ENCODE assay signal across 23 cellular contexts in genomic region chr3:52730681-52731080, GRCh38. TPM values are rescaled to one million over a fixed set of nuclear protein-coding genes. Genes with fewer than 3 reads are reported as not detected.
DNase-seq lines count a peak whose midpoint lies in the region; ATAC-seq, FAIRE-seq and TF ChIP-seq lines count a peak whose summit lies in the region.
"Had no signal": no experiment of that assay in that cellular context is flagged by ENCODE, and none has a peak within 500 bp of the region (broad histone marks: within the 10 kb centered on the region; RNA-seq: fewer than 3 reads in every experiment).

No MANE protein-coding gene starts in this region.

- no peak overlapping the region for H3K27ac ChIP-seq in endothelial cell of umbilical vein (ENCODE audit: insufficient read depth, low read depth, low read length)
- H3K27ac ChIP-seq: coronary artery, gastrocnemius medialis, SJSA1, tibial artery had no signal

- no TSS peak for BruUV-seq in endothelial cell of umbilical vein (replicated peaks; lab: Mats Ljungman, UMichigan)

- no peaks in the 10 kb centered on the region for H3K9me1 ChIP-seq in endothelial cell of umbilical vein (replicated peaks; ENCODE audit: control insufficient read depth, extremely low read depth, insufficient read depth, low read length)

- no peaks in the 10 kb centered on the region for H3K4me1 ChIP-seq in endothelial cell of umbilical vein (ENCODE audit: control insufficient read depth, extremely low read depth, insufficient read depth, low read length)
- H3K4me1 ChIP-seq: gastrocnemius medialis, SJSA1, tibial artery had no signal

- no peaks in the 10 kb centered on the region for H3K9me3 ChIP-seq in endothelial cell of umbilical vein (replicated peaks; ENCODE audit: control insufficient read depth, insufficient read depth, low read length)
- H3K9me3 ChIP-seq: gastrocnemius medialis, SJSA1, tibial artery had no signal

- peak; percentile 37 for DNase-seq in GM12864 (ENCODE audit: low read depth)
- peak; percentile 37 for DNase-seq in KBM-7
- peak; percentile 56 for DNase-seq in RPMI8226
- peak; percentile 19 for DNase-seq in endothelial cell of umbilical vein (ENCODE audit: low read depth, low spot score)
- DNase-seq in COLO668 (lab: John Stamatoyannopoulos, UW; ENCODE audit: unreplicated experiment): no peak
- DNase-seq: activated gamma-delta T cell, COR-L47, gastrocnemius medialis, GOT3, mesenchymal stem cell, natural killer cell, NCI-H1105 treated with DMSO at 0.1 percent for 48 hours, NCI-H524 treated with DMSO at 0.1 percent for 48 hours, OCI-M1, posterior cingulate gyrus, T1000, tibial artery had no signal

- no peak for TF ChIP-seq CTCF in GM12864 (IDR thresholded peaks at IDR 0.05; ENCODE audit: low read depth, low read length, missing control alignments)
- no peak for TF ChIP-seq CTCF in endothelial cell of umbilical vein (IDR thresholded peaks at IDR 0.05; ENCODE audit: extremely low read depth in 1 of 2, insufficient read depth in 1 of 2, low read depth in 1 of 2, low read length in 2 of 2)

- ATAC-seq in GM18867 (IDR thresholded peaks at IDR 0.05; ENCODE audit: unreplicated experiment): no peak
- no peak for ATAC-seq in HG02870 (IDR thresholded peaks at IDR 0.05; ENCODE audit: unreplicated experiment)
- ATAC-seq: gastrocnemius medialis; K562; natural killer cell; stimulated activated memory B cell treated with anti-CD40 and anti-IgM and Interleukin-4, amounts not matched to agents 10 μg/mL and 1 μg/mL and 100 μg/mL, for 72 hours had no signal

- intact Hi-C loops in endothelial cell of umbilical vein (cut with micrococcal nuclease): no loop called here

- POLR2A ChIA-PET in endothelial cell of umbilical vein (lab: Charles Lee): no interaction called here

- CTCF ChIA-PET in endothelial cell of umbilical vein (lab: Charles Lee): no interaction called here

- no peak for TF ChIP-seq POLR2A in endothelial cell of umbilical vein (IDR thresholded peaks at IDR 0.05; ENCODE audit: low read depth, low read length)

- in situ Hi-C loops in KBM-7 (cut with MboI; ENCODE audit: low pct_unique_long_range_greater_than_20kb, low sequenced_read_pairs): no loop called here

- H3K36me3 ChIP-seq in endothelial cell of umbilical vein (ENCODE audit: control insufficient read depth in 2 of 2, extremely low read depth in 1 of 2, insufficient read depth in 2 of 2, low read length in 2 of 2): peaks cover 9 to 10% of the 10 kb centered on the region in 2 experiments

- H3K4me2 ChIP-seq in endothelial cell of umbilical vein (ENCODE audit: insufficient read depth, low read length): no peak overlapping the region

- H4K20me1 ChIP-seq in endothelial cell of umbilical vein (replicated peaks; ENCODE audit: control insufficient read depth, extremely low read depth, insufficient read depth, low read length): no peaks in the 10 kb centered on the region

- no peaks in the 10 kb centered on the region for H3K27me3 ChIP-seq in endothelial cell of umbilical vein (ENCODE audit: control insufficient read depth in 2 of 2, insufficient read depth in 2 of 2, low read length in 2 of 2)
- H3K27me3 ChIP-seq: gastrocnemius medialis, SJSA1, tibial artery had no signal

- H3K4me3 ChIP-seq in GM12864 (ENCODE audit: low read depth, low read length) (no peak overlapping the region), endothelial cell of umbilical vein (replicated peaks in 1 of 3; ENCODE audit: insufficient read depth in 1 of 3, low read depth in 1 of 3, low read length in 3 of 3) (no peak overlapping the region)
- H3K4me3 ChIP-seq: coronary artery, gastrocnemius medialis, K562, SJSA1, tibial artery had no signal

- no peak overlapping the region for H2AFZ ChIP-seq in endothelial cell of umbilical vein (ENCODE audit: low read depth, low read length)

- no peak overlapping the region for H3K9ac ChIP-seq in endothelial cell of umbilical vein (replicated peaks; ENCODE audit: extremely low read depth, insufficient read depth, low read length)

- dilution Hi-C loops in endothelial cell of umbilical vein (cut with MboI; ENCODE audit: extremely low pct_ligation_motif_present, low sequenced_read_pairs): no loop called here

- FAIRE-seq in endothelial cell of umbilical vein (lab: Jason Lieb, UNC): no peak
- FAIRE-seq: K562 had no signal

- no peaks in the 10 kb centered on the region for H3K79me2 ChIP-seq in endothelial cell of umbilical vein (ENCODE audit: control insufficient read depth, insufficient read depth, low read length)

TF ChIP-seq in endothelial cell of umbilical vein, 7 proteins besides CTCF, POLR2A, EP300 and RAD21:
- TF ChIP-seq MAX (IDR thresholded peaks at IDR 0.05; ENCODE audit: insufficient read depth, insufficient read length): no peak
- no peak for TF ChIP-seq EZH2 (IDR thresholded peaks at IDR 0.05; ENCODE audit: borderline replicate concordance, low read depth, low read length, severe bottlenecking)
- no peak for TF ChIP-seq JUN (IDR thresholded peaks at IDR 0.05; ENCODE audit: borderline replicate concordance, insufficient read depth, insufficient read length, low read depth)
- TF ChIP-seq GATA2 (IDR thresholded peaks at IDR 0.05; ENCODE audit: insufficient read depth, insufficient read length, low read depth, low read length): no peak
- TF ChIP-seq POLR2AphosphoS5 (IDR thresholded peaks at IDR 0.05; ENCODE audit: insufficient read depth, low read depth, low read length): no peak

RNA-seq across cellular contexts. Expression of gene SPCS1, which starts 24.8 kb away (rescaled TPM):
- 100 and 107 TPM in 2 replicates for total RNA-seq in endothelial cell of umbilical vein
- polyA plus RNA-seq in endothelial cell of umbilical vein: 159 and 240 TPM in 2 replicates
- polyA plus RNA-seq in endothelial cell of umbilical vein (2011; cell fraction: cytosol; rRNA removed): 90.5 and 102 TPM in 2 replicates
- 29.5 and 35.9 TPM in 2 replicates for polyA plus RNA-seq in endothelial cell of umbilical vein (2011; cell fraction: nucleus; rRNA removed)
- 102 and 140 TPM in 2 replicates for polyA plus RNA-seq in endothelial cell of umbilical vein (2012)
- 58.2 and 77.3 TPM in 2 replicates for polyA minus RNA-seq in endothelial cell of umbilical vein
- polyA minus RNA-seq in endothelial cell of umbilical vein (2011; cell fraction: cytosol; rRNA and poly(A)+ RNA removed): 185 TPM
- 11.6 and 17.8 TPM in 2 replicates for polyA minus RNA-seq in endothelial cell of umbilical vein (2011; cell fraction: nucleus; rRNA and poly(A)+ RNA removed)

RNA-seq across cellular contexts. Expression of gene GLT8D1, which starts 25.1 kb away (rescaled TPM):
- 69.9 and 73.5 TPM in 2 replicates for total RNA-seq in endothelial cell of umbilical vein
- polyA plus RNA-seq in endothelial cell of umbilical vein: 61.8 and 63.7 TPM in 2 replicates
- 106 and 121 TPM in 2 replicates for polyA plus RNA-seq in endothelial cell of umbilical vein (2011; cell fraction: cytosol; rRNA removed)
- polyA plus RNA-seq in endothelial cell of umbilical vein (2011; cell fraction: nucleus; rRNA removed): 97.7 and 101 TPM in 2 replicates
- 74.2 and 88.5 TPM in 2 replicates for polyA plus RNA-seq in endothelial cell of umbilical vein (2012)
- 62.0 and 81.6 TPM in 2 replicates for polyA minus RNA-seq in endothelial cell of umbilical vein
- polyA minus RNA-seq in endothelial cell of umbilical vein (2011; cell fraction: cytosol; rRNA and poly(A)+ RNA removed): 21.3 TPM
- 22.2 and 30.9 TPM in 2 replicates for polyA minus RNA-seq in endothelial cell of umbilical vein (2011; cell fraction: nucleus; rRNA and poly(A)+ RNA removed)

RNA-seq across cellular contexts. Expression of gene NEK4, which starts 40.1 kb away (rescaled TPM):
- total RNA-seq in endothelial cell of umbilical vein: 20.8 and 24.0 TPM in 2 replicates
- polyA plus RNA-seq in endothelial cell of umbilical vein: 3.6 and 4.4 TPM in 2 replicates
- polyA plus RNA-seq in endothelial cell of umbilical vein (2011; cell fraction: cytosol; rRNA removed): 5.9 and 7.1 TPM in 2 replicates
- polyA plus RNA-seq in endothelial cell of umbilical vein (2011; cell fraction: nucleus; rRNA removed): 16.2 and 19.3 TPM in 2 replicates
- polyA plus RNA-seq in endothelial cell of umbilical vein (2012): 6.9 and 7.7 TPM in 2 replicates
- 14.1 and 14.4 TPM in 2 replicates for polyA minus RNA-seq in endothelial cell of umbilical vein
- polyA minus RNA-seq in endothelial cell of umbilical vein (2011; cell fraction: cytosol; rRNA and poly(A)+ RNA removed): 20.0 TPM
- polyA minus RNA-seq in endothelial cell of umbilical vein (2011; cell fraction: nucleus; rRNA and poly(A)+ RNA removed): 14.3 and 21.7 TPM in 2 replicates

RNA-seq across cellular contexts. Expression of gene GNL3, which starts 44.8 kb away (rescaled TPM):
- total RNA-seq in endothelial cell of umbilical vein: 109 and 111 TPM in 2 replicates
- 21.0 and 27.8 TPM in 2 replicates for polyA plus RNA-seq in endothelial cell of umbilical vein
- 45.3 and 47.5 TPM in 2 replicates for polyA plus RNA-seq in endothelial cell of umbilical vein (2011; cell fraction: cytosol; rRNA removed)
- polyA plus RNA-seq in endothelial cell of umbilical vein (2011; cell fraction: nucleus; rRNA removed): 271 and 291 TPM in 2 replicates
- 90.9 and 109 TPM in 2 replicates for polyA plus RNA-seq in endothelial cell of umbilical vein (2012)
- 38.5 and 53.0 TPM in 2 replicates for polyA minus RNA-seq in endothelial cell of umbilical vein
- polyA minus RNA-seq in endothelial cell of umbilical vein (2011; cell fraction: cytosol; rRNA and poly(A)+ RNA removed): 56.9 TPM
- polyA minus RNA-seq in endothelial cell of umbilical vein (2011; cell fraction: nucleus; rRNA and poly(A)+ RNA removed): 104 and 131 TPM in 2 replicates

RNA-seq across cellular contexts. Expression of gene PBRM1, which starts 45.0 kb away (rescaled TPM):
- 77.1 and 87.1 TPM in 2 replicates for total RNA-seq in endothelial cell of umbilical vein
- polyA plus RNA-seq in endothelial cell of umbilical vein: 18.2 and 26.7 TPM in 2 replicates
- 19.5 and 20.7 TPM in 2 replicates for polyA plus RNA-seq in endothelial cell of umbilical vein (2011; cell fraction: cytosol; rRNA removed)
- 46.6 and 54.5 TPM in 2 replicates for polyA plus RNA-seq in endothelial cell of umbilical vein (2011; cell fraction: nucleus; rRNA removed)
- 24.6 and 33.8 TPM in 2 replicates for polyA plus RNA-seq in endothelial cell of umbilical vein (2012)
- polyA minus RNA-seq in endothelial cell of umbilical vein: 100 and 122 TPM in 2 replicates
- 44.1 TPM for polyA minus RNA-seq in endothelial cell of umbilical vein (2011; cell fraction: cytosol; rRNA and poly(A)+ RNA removed)
- polyA minus RNA-seq in endothelial cell of umbilical vein (2011; cell fraction: nucleus; rRNA and poly(A)+ RNA removed): 109 and 195 TPM in 2 replicates
